ENCODE assay signal across 17 cellular contexts in genomic region chr17:35981908-35982330, GRCh38. TPM values are rescaled to one million over a fixed set of nuclear protein-coding genes. Genes with fewer than 3 reads are reported as not detected.
DNase-seq lines count a peak whose midpoint lies in the region; ATAC-seq and TF ChIP-seq lines count a peak whose summit lies in the region.
"Had no signal": no experiment of that assay in that cellular context is flagged by ENCODE, and none has a peak within 500 bp of the region (broad histone marks: within the 10 kb centered on the region; RNA-seq: fewer than 3 reads in every experiment).

No MANE protein-coding gene starts in this region.

- H2AFZ ChIP-seq in Loucy (ENCODE audit: low read length) = no peak overlapping the region

- no peak overlapping the region for H3K4me3 ChIP-seq in Loucy (ENCODE audit: low read length, poor library complexity, severe bottlenecking)
- H3K4me3 ChIP-seq: colonic mucosa, esophagus squamous epithelium, lung had no signal

- H3K4me1 ChIP-seq in Loucy (ENCODE audit: insufficient read depth, low read length, poor library complexity, severe bottlenecking) = no peaks in the 10 kb centered on the region
- H3K4me1 ChIP-seq: colonic mucosa, esophagus squamous epithelium had no signal

- H3K79me2 ChIP-seq in Loucy (ENCODE audit: insufficient read depth, low read length) = no peaks in the 10 kb centered on the region

- H3K4me2 ChIP-seq in Loucy (ENCODE audit: low read depth, low read length, poor library complexity, severe bottlenecking) = no peak overlapping the region

- intact Hi-C loops in activated CD4-positive, alpha-beta T cell treated with anti-CD3 and anti-CD28 coated beads for 36 hours (cut with DNase I, micrococcal nuclease) = no loop called here

- no peaks in the 10 kb centered on the region for H3K27me3 ChIP-seq in Loucy (ENCODE audit: insufficient read depth, low read length, poor library complexity, severe bottlenecking)
- H3K27me3 ChIP-seq: colonic mucosa, esophagus squamous epithelium, neutrophil had no signal

- no peaks in the 10 kb centered on the region for H4K20me1 ChIP-seq in Loucy (ENCODE audit: insufficient read depth, low read length, poor library complexity, severe bottlenecking)

- no peak overlapping the region for H3K4me3 Mint-ChIP-seq in activated CD4-positive, alpha-beta T cell treated with anti-CD3 and anti-CD28 coated beads for 36 hours
- no peak overlapping the region for H3K4me3 Mint-ChIP-seq in endothelial cell (ENCODE audit: unreplicated experiment)
- H3K4me3 Mint-ChIP-seq in stimulated activated effector memory CD8-positive, alpha-beta T cell treated with anti-CD3 and anti-CD28 coated beads, Interleukin-12 subunit alpha, Interleukin-12 subunit beta, amount 100 ng/mL, for 72 hours = no peak overlapping the region

- H3K4me1 Mint-ChIP-seq in activated CD4-positive, alpha-beta T cell treated with anti-CD3 and anti-CD28 coated beads for 36 hours = no peaks in the 10 kb centered on the region
- peaks cover 14% of the 10 kb centered on the region for H3K4me1 Mint-ChIP-seq in endothelial cell (ENCODE audit: unreplicated experiment)
- peaks cover 60% of the 10 kb centered on the region for H3K4me1 Mint-ChIP-seq in stimulated activated effector memory CD8-positive, alpha-beta T cell treated with anti-CD3 and anti-CD28 coated beads, Interleukin-12 subunit alpha, Interleukin-12 subunit beta, amount 100 ng/mL, for 72 hours

- CTCF ChIA-PET in activated CD4-positive, alpha-beta T cell treated with anti-CD3 and anti-CD28 coated beads for 36 hours (lab: Charles Lee) = interaction anchor here (0.6 to 2.3 kb wide), 5 partner anchors 10 to 589 kb away, joined by 3 to 14 read pairs (median 4); no protein-coding TSS in a partner anchor

- H3K27me3 Mint-ChIP-seq in activated CD4-positive, alpha-beta T cell treated with anti-CD3 and anti-CD28 coated beads for 36 hours = peaks cover 8% of the 10 kb centered on the region
- H3K27me3 Mint-ChIP-seq in endothelial cell (ENCODE audit: unreplicated experiment) = peaks cover 6% of the 10 kb centered on the region

- no peaks in the 10 kb centered on the region for H3K9me3 ChIP-seq in Loucy (ENCODE audit: insufficient read depth, low read depth, low read length)
- H3K9me3 ChIP-seq: colonic mucosa, esophagus squamous epithelium, neutrophil had no signal

- no peaks in the 10 kb centered on the region for H3K9me3 Mint-ChIP-seq in activated CD4-positive, alpha-beta T cell treated with anti-CD3 and anti-CD28 coated beads for 36 hours (ENCODE audit: low read depth)
- H3K9me3 Mint-ChIP-seq in endothelial cell (ENCODE audit: unreplicated experiment) = no peaks in the 10 kb centered on the region
- no peaks in the 10 kb centered on the region for H3K9me3 Mint-ChIP-seq in stimulated activated effector memory CD8-positive, alpha-beta T cell treated with anti-CD3 and anti-CD28 coated beads, Interleukin-12 subunit alpha, Interleukin-12 subunit beta, amount 100 ng/mL, for 72 hours

- no peaks in the 10 kb centered on the region for H3K36me3 Mint-ChIP-seq in activated CD4-positive, alpha-beta T cell treated with anti-CD3 and anti-CD28 coated beads for 36 hours (ENCODE audit: low read depth)
- no peaks in the 10 kb centered on the region for H3K36me3 Mint-ChIP-seq in endothelial cell (ENCODE audit: low read depth, unreplicated experiment)
- no peaks in the 10 kb centered on the region for H3K36me3 Mint-ChIP-seq in stimulated activated effector memory CD8-positive, alpha-beta T cell treated with anti-CD3 and anti-CD28 coated beads, Interleukin-12 subunit alpha, Interleukin-12 subunit beta, amount 100 ng/mL, for 72 hours

- ATAC-seq in activated CD4-positive, alpha-beta T cell treated with anti-CD3 and anti-CD28 coated beads for 36 hours = no peak
- no peak for ATAC-seq in stimulated activated effector memory CD8-positive, alpha-beta T cell treated with anti-CD3 and anti-CD28 coated beads, Interleukin-12 subunit alpha, Interleukin-12 subunit beta, amount 100 ng/mL, for 72 hours

- peak; percentile 17 for DNase-seq in activated CD4-positive, alpha-beta T cell treated with anti-CD3 and anti-CD28 coated beads for 36 hours
- no peak for DNase-seq in activated CD4-positive, alpha-beta T cell treated with anti-CD3 and anti-CD28 coated beads, Interleukin-2, amount 50 U/mL, for 4 hours
- peak; percentile 25 for DNase-seq in endothelial cell (ENCODE audit: low spot score)
- DNase-seq in stimulated activated effector memory CD8-positive, alpha-beta T cell treated with anti-CD3 and anti-CD28 coated beads, Interleukin-12 subunit alpha, Interleukin-12 subunit beta, amount 100 ng/mL, for 72 hours (ENCODE audit: low spot score in 2 of 2) = no peak
- no peak for DNase-seq in GM19240 (ENCODE audit: insufficient read length, low spot score)
- no peak for DNase-seq in activated effector memory CD4-positive, alpha-beta T cell treated with Interleukin-2 at 50 U/mL for 16 hours
- DNase-seq in NCI-H1105 (lab: John Stamatoyannopoulos, UW) = no peak
- DNase-seq: activated T-cell treated with anti-CD3 and anti-CD28 coated beads, Interleukin-2, amount 50 U/mL, for 48 hours; amygdala; colonic mucosa; esophagus squamous epithelium; hypothalamus; NCI-H774 had no signal

- TF ChIP-seq CTCF in Loucy (conservative IDR thresholded peaks at IDR 0.05; ENCODE audit: low read length) = peak; percentile 64
- TF ChIP-seq CTCF in endothelial cell (IDR thresholded peaks at IDR 0.05; ENCODE audit: unreplicated experiment) = no peak

- no peak overlapping the region for H3K27ac Mint-ChIP-seq in activated CD4-positive, alpha-beta T cell treated with anti-CD3 and anti-CD28 coated beads for 36 hours
- H3K27ac Mint-ChIP-seq in endothelial cell (ENCODE audit: unreplicated experiment) = no peak overlapping the region
- peak overlapping the region; percentile 73 for H3K27ac Mint-ChIP-seq in stimulated activated effector memory CD8-positive, alpha-beta T cell treated with anti-CD3 and anti-CD28 coated beads, Interleukin-12 subunit alpha, Interleukin-12 subunit beta, amount 100 ng/mL, for 72 hours

- POLR2A ChIA-PET in activated CD4-positive, alpha-beta T cell treated with anti-CD3 and anti-CD28 coated beads for 36 hours (lab: Charles Lee) = no interaction called here

- no peaks in the 10 kb centered on the region for H3K9me2 ChIP-seq in Loucy (replicated peaks; ENCODE audit: low read depth, low read length)

- no peaks in the 10 kb centered on the region for H3K36me3 ChIP-seq in Loucy (ENCODE audit: insufficient read depth, low read length)
- H3K36me3 ChIP-seq: colonic mucosa, esophagus squamous epithelium, neutrophil had no signal

- no peak overlapping the region for H3K9ac ChIP-seq in Loucy (ENCODE audit: low read depth, low read length, poor library complexity, severe bottlenecking)

- H3F3A ChIP-seq in Loucy (ENCODE audit: low read depth) = no peaks in the 10 kb centered on the region

RNA-seq across cellular contexts. Expression of gene CCL16, which starts 0.6 kb away (rescaled TPM):
- total RNA-seq in activated CD4-positive, alpha-beta T cell treated with anti-CD3 and anti-CD28 coated beads for 36 hours = not detected
- not detected for total RNA-seq in endothelial cell (ENCODE audit: unreplicated experiment)
- total RNA-seq: A673, colonic mucosa had no signal

RNA-seq across cellular contexts. Expression of gene CCL14, which starts 4.6 kb away (rescaled TPM):
- total RNA-seq in activated CD4-positive, alpha-beta T cell treated with anti-CD3 and anti-CD28 coated beads for 36 hours = not detected
- total RNA-seq in endothelial cell (ENCODE audit: unreplicated experiment) = not detected
- total RNA-seq: A673 had no signal

RNA-seq across cellular contexts. Expression of gene CCL15, which starts 19.4 kb away (rescaled TPM):
- total RNA-seq in activated CD4-positive, alpha-beta T cell treated with anti-CD3 and anti-CD28 coated beads for 36 hours = not detected
- total RNA-seq in endothelial cell (ENCODE audit: unreplicated experiment) = not detected
- total RNA-seq: A673, esophagus squamous epithelium had no signal

RNA-seq across cellular contexts. Expression of gene CCL23, which starts 35.9 kb away (rescaled TPM):
- not detected for total RNA-seq in activated CD4-positive, alpha-beta T cell treated with anti-CD3 and anti-CD28 coated beads for 36 hours
- not detected for total RNA-seq in endothelial cell (ENCODE audit: unreplicated experiment)
- total RNA-seq: A673 had no signal

RNA-seq across cellular contexts. Expression of gene LYZL6, which starts 38.4 kb away (rescaled TPM):
- not detected for total RNA-seq in activated CD4-positive, alpha-beta T cell treated with anti-CD3 and anti-CD28 coated beads for 36 hours
- not detected for total RNA-seq in endothelial cell (ENCODE audit: unreplicated experiment)
- total RNA-seq: A673, colonic mucosa, esophagus squamous epithelium, lung had no signal

Comparison
In these comparisons a context has a peak if more than half of its experiments do, and no peak if none do; other contexts are left out.
1. DNase-seq: peak in activated CD4-positive, alpha-beta T cell treated with anti-CD3 and anti-CD28 coated beads for 36 hours (single experiment) and endothelial cell (single experiment); none in activated CD4-positive, alpha-beta T cell treated with anti-CD3 and anti-CD28 coated beads, Interleukin-2, amount 50 U/mL, for 4 hours (0 of 2), stimulated activated effector memory CD8-positive, alpha-beta T cell treated with anti-CD3 and anti-CD28 coated beads, Interleukin-12 subunit alpha, Interleukin-12 subunit beta, amount 100 ng/mL, for 72 hours (0 of 2), GM19240 (single experiment), activated effector memory CD4-positive, alpha-beta T cell treated with Interleukin-2 at 50 U/mL for 16 hours (single experiment) and NCI-H1105 (single experiment).